17 cellular contexts compared by ENCODE assay signal in the genomic region with DNA sequence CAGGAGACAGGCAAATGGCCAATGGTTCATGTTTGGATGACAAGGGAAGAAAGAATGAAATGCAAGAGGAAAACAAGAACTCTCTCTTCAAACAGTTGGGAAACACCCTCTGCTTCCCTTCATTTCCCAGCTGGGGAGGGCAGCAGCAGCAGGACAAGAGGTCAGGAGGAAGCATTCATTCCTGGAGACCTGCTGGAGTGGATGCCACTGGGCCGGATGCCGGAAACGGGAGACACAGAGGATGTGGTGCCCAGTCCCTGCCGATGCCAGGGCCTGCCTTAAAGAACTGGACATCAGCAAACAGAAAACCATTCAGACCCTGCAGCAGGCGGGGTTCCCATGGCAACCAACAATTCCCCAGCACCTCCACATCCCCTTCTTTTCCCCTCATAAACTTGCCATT.
DNase-seq lines count a peak whose midpoint lies in the region; ATAC-seq, FAIRE-seq and TF ChIP-seq lines count a peak whose summit lies in the region.
"Had no signal": no experiment of that assay in that cellular context is flagged by ENCODE, and none has a peak within 500 bp of the region (broad histone marks: within the 10 kb centered on the region; RNA-seq: fewer than 3 reads in every experiment).

No MANE protein-coding gene starts in this region.

- in situ Hi-C loops in gastrocnemius medialis (cut with MboI; ENCODE audit: low sequenced_read_pairs in 4 of 4): no loop called here

- H3K9me3 Mint-ChIP-seq in mesothelial cell of epicardium: peaks cover 9% of the 10 kb centered on the region

- no peaks in the 10 kb centered on the region for H3K36me3 Mint-ChIP-seq in mesothelial cell of epicardium
- H3K36me3 Mint-ChIP-seq: T-cell had no signal

- H3K9ac ChIP-seq in kidney (ENCODE audit: low read length in 2 of 2): no peak overlapping the region

- peak; percentile 85 to 89 for ATAC-seq in gastrocnemius medialis
- ATAC-seq: T-cell had no signal

- H3K36me3 ChIP-seq in kidney (ENCODE audit: control insufficient read depth in 1 of 2, insufficient read depth in 2 of 2, low read length in 2 of 2) (no peaks in the 10 kb centered on the region), gastrocnemius medialis (no peaks in the 10 kb centered on the region)

- no peaks in the 10 kb centered on the region for H3K4me1 Mint-ChIP-seq in mesothelial cell of epicardium
- H3K4me1 Mint-ChIP-seq: T-cell had no signal

- H3K9me3 ChIP-seq in kidney (ENCODE audit: control insufficient read depth in 1 of 2, low read length in 2 of 2) (peaks cover 0 to 2% of the 10 kb centered on the region in 2 donors), gastrocnemius medialis (no peaks in the 10 kb centered on the region)

- TF ChIP-seq POLR2A in gastrocnemius medialis (IDR thresholded peaks at IDR 0.05): no peak

- no peaks in the 10 kb centered on the region for H3K27me3 ChIP-seq in gastrocnemius medialis

- no peak overlapping the region for H3K27ac Mint-ChIP-seq in mesothelial cell of epicardium
- H3K27ac Mint-ChIP-seq: activated T-helper 1 cell treated with anti-CD3 and anti-CD28 coated beads, Interleukin-12 subunit alpha, Interleukin-12 subunit beta, Interleukin-2, Interleukin-4 antibody, amounts not matched to agents 30 ng/mL and 10 ng/mL and 1 ng/mL, durations not matched to agents 14 hours and 24 hours and 36 hours; T-cell had no signal

- H3K4me1 ChIP-seq in kidney (ENCODE audit: control insufficient read depth in 1 of 2, insufficient read depth in 1 of 2, low read depth in 1 of 2, low read length in 2 of 2): peaks cover 0 to 5% of the 10 kb centered on the region in 2 donors
- H3K4me1 ChIP-seq in gastrocnemius medialis: peaks cover 12 to 16% of the 10 kb centered on the region in 2 donors

- H3K4me3 Mint-ChIP-seq in mesothelial cell of epicardium: no peak overlapping the region
- H3K4me3 Mint-ChIP-seq: activated T-helper 1 cell treated with anti-CD3 and anti-CD28 coated beads, Interleukin-12 subunit alpha, Interleukin-12 subunit beta, Interleukin-2, Interleukin-4 antibody, amounts not matched to agents 30 ng/mL and 10 ng/mL and 1 ng/mL, durations not matched to agents 14 hours and 24 hours and 36 hours; T-cell had no signal

- no peak for FAIRE-seq in kidney (lab: Jason Lieb, UNC)
- FAIRE-seq: GM12892 had no signal

- TF ChIP-seq CTCF in kidney (IDR thresholded peaks at IDR 0.05; ENCODE audit: borderline replicate concordance, extremely low read depth, insufficient read depth): no peak
- no peak for TF ChIP-seq CTCF in gastrocnemius medialis (IDR thresholded peaks at IDR 0.05 in 4 of 5, conservative IDR thresholded peaks at IDR 0.05 in 1 of 5)
- no peak for TF ChIP-seq CTCF in mesothelial cell of epicardium (IDR thresholded peaks at IDR 0.05; ENCODE audit: unreplicated experiment)

- H3K27me3 Mint-ChIP-seq in mesothelial cell of epicardium (ENCODE audit: low read depth): no peaks in the 10 kb centered on the region

- peak in 11 of 14 donors; percentile 33 to 82 (median 55) for DNase-seq in C1 segment of cervical spinal cord (lab: John Stamatoyannopoulos, UW)
- DNase-seq in kidney: peak; percentile 70
- peak; percentile 52 to 78 for DNase-seq in gastrocnemius medialis
- no peak for DNase-seq in germinal center (ENCODE audit: low spot score)
- DNase-seq in mesothelial cell of epicardium (ENCODE audit: low spot score in 2 of 2, unreplicated experiment in 2 of 2): no peak
- DNase-seq in activated CD8-positive, alpha-beta memory T cell treated with anti-CD3 and anti-CD28 coated beads for 24 hours: no peak
- no peak for DNase-seq in islet precursor cell
- DNase-seq: activated CD4-positive, alpha-beta T cell treated with anti-CD3 and anti-CD28 coated beads for 1 hour; DMS53; H7; MM.1S; NCI-H2171; stimulated activated CD4-positive, alpha-beta T cell treated with anti-CD3 and anti-CD28 coated beads, Interleukin-12 subunit alpha, Interleukin-12 subunit beta, amount 100 ng/mL, for 4 hours; T-cell had no signal

- H3K4me3 ChIP-seq in kidney (ENCODE audit: low read length in 2 of 2) (no peak overlapping the region), gastrocnemius medialis (no peak overlapping the region)

- intact Hi-C loops in kidney (cut with DNase I): no loop called here
- intact Hi-C loops in gastrocnemius medialis (cut with DNase I; ENCODE audit: low total_unique reads): no loop called here

- H3K27ac ChIP-seq in cingulate gyrus (ENCODE audit: low read depth, low read length) (peak overlapping the region; percentile 51), kidney (ENCODE audit: low read depth in 2 of 2, low read length in 2 of 2) (no peak overlapping the region), gastrocnemius medialis (peak overlapping the region; percentile 53 to 66 (median 62))

Comparison
In these comparisons a context has a peak if more than half of its experiments do, and no peak if none do; other contexts are left out.
1. DNase-seq: peak in C1 segment of cervical spinal cord (11 of 14), kidney (single experiment) and gastrocnemius medialis (2 of 2); none in germinal center (single experiment), mesothelial cell of epicardium (0 of 2), activated CD8-positive, alpha-beta memory T cell treated with anti-CD3 and anti-CD28 coated beads for 24 hours (single experiment) and islet precursor cell (single experiment).
2. H3K27ac ChIP-seq: peak in cingulate gyrus (single experiment) and gastrocnemius medialis (4 of 4); none in kidney (0 of 2).